Comparison of ENCODE assay signal across 11 cellular contexts in the genomic region with DNA sequence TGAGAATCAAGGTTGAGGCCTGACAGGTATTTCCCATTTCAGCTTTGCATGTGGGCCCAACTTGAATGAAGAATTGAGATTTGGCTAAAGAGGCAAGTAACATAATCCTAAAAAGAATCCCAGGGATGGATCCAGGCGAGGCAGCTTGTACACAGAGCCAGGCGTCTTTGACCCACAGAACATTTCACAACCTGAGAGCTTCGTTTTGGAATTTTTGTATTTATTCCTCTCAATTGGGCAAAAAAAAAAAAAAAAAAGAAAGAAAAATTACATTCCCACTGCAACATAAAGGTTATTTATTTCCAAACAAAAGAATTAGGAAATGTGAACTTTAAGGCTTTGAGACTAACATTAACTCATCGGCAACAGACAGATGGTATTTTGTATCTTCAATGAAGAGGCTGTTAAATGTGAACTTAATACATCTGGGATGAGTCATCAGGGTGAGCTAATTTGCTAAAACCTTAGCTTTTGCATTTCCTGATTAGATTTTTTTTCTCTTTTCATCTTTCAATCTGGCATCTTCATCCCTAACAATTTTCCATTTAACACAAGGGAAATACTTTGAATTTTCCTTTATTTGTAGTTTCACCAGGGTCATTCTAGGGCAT.
DNase-seq lines count a peak whose midpoint lies in the region; ATAC-seq, FAIRE-seq and TF ChIP-seq lines count a peak whose summit lies in the region.
"Had no signal": no experiment of that assay in that cellular context is flagged by ENCODE, and none has a peak within 500 bp of the region (broad histone marks: within the 10 kb centered on the region; RNA-seq: fewer than 3 reads in every experiment).

No MANE protein-coding gene starts in this region.

- H3K36me3 Mint-ChIP-seq in glutamatergic neuron (ENCODE audit: unreplicated experiment) = no peaks in the 10 kb centered on the region
- H3K36me3 Mint-ChIP-seq: CD8-positive, alpha-beta T cell had no signal

- no peak overlapping the region for H2BK120ac ChIP-seq in mesenchymal stem cell (ENCODE audit: low read depth, low read length)

- H3K23ac ChIP-seq in mesenchymal stem cell (ENCODE audit: low read length in 2 of 2) = no peak overlapping the region

- no peaks in the 10 kb centered on the region for H3K79me1 ChIP-seq in mesenchymal stem cell (replicated peaks; ENCODE audit: low read length, poor library complexity, severe bottlenecking)

- BruUV-seq in K562 (replicated peaks; lab: Mats Ljungman, UMichigan) = no TSS peak

- no peak overlapping the region for H3K14ac ChIP-seq in mesenchymal stem cell (ENCODE audit: low read length in 2 of 2)

- intact Hi-C loops in K562 (cut with micrococcal nuclease) = no loop called here

- no peak overlapping the region for H3K4me3 Mint-ChIP-seq in glutamatergic neuron (ENCODE audit: unreplicated experiment)
- H3K4me3 Mint-ChIP-seq: CD8-positive, alpha-beta T cell had no signal

- peaks cover 2% of the 10 kb centered on the region for H3K27me3 Mint-ChIP-seq in glutamatergic neuron (ENCODE audit: unreplicated experiment)

- H3K4me2 ChIP-seq in K562 (ENCODE audit: insufficient read depth, low read length) (no peak overlapping the region), mesenchymal stem cell (ENCODE audit: low read length, poor library complexity, severe bottlenecking) (no peak overlapping the region)

- no peak for TF ChIP-seq POLR2A in K562 (conservative IDR thresholded peaks at IDR 0.05)

- no peak overlapping the region for H4K91ac ChIP-seq in mesenchymal stem cell (ENCODE audit: low read length)

- no peaks in the 10 kb centered on the region for H3K36me3 ChIP-seq in K562 (ENCODE audit: control insufficient read depth, insufficient read depth, low read length)
- no peaks in the 10 kb centered on the region for H3K36me3 ChIP-seq in mesenchymal stem cell (ENCODE audit: control insufficient read depth in 1 of 2, insufficient read depth in 2 of 2, low read depth in 1 of 2, low read length in 2 of 2)

- WGBS in K562 (ENCODE audit: insufficient coverage, low coverage, missing lambda C conversion rate) = 26% methylated on average over 3 of the region's 4 CpGs
- 67% methylated on average over 1 of the region's 4 CpGs for WGBS in mesenchymal stem cell

- H3K9ac ChIP-seq in K562 (ENCODE audit: insufficient read depth in 1 of 2, low read depth in 2 of 2, low read length in 2 of 2) = no peak overlapping the region
- peak overlapping the region; percentile 37 for H3K9ac ChIP-seq in mesenchymal stem cell (ENCODE audit: low read length)

- DNase-seq in AG08396 (ENCODE audit: low spot score) = peak; percentile 55
- DNase-seq in HT1080 (ENCODE audit: low read depth) = peak; percentile 61
- no peak for DNase-seq in K562 (ENCODE audit: extremely low read depth in 1 of 4, low spot score in 3 of 4)
- DNase-seq in mesenchymal stem cell = peak; percentile 82
- DNase-seq in NK-92 treated with Interleukin-12 subunit alpha and Interleukin-12 subunit beta, amount 100 ng/mL, for 24 hours (lab: John Stamatoyannopoulos, UW) = no peak
- DNase-seq in stimulated activated CD4-positive, alpha-beta T cell treated with anti-CD3 and anti-CD28 coated beads, Interleukin-12 subunit alpha, Interleukin-12 subunit beta, amount 100 ng/mL, for 4 hours = no peak
- DNase-seq in glutamatergic neuron = no peak
- DNase-seq: CD8-positive, alpha-beta T cell; central memory CD4-positive, alpha-beta T cell; NCI-H1436 treated with DMSO at 0.1 percent for 48 hours had no signal

- H2BK12ac ChIP-seq in mesenchymal stem cell (ENCODE audit: low read length in 2 of 2) = no peak overlapping the region

- H3K4me3 ChIP-seq in K562 = no peak overlapping the region
- no peak overlapping the region for H3K4me3 ChIP-seq in mesenchymal stem cell (ENCODE audit: insufficient read depth in 1 of 2, low read depth in 1 of 2, low read length in 2 of 2)

- no peak overlapping the region for H3K18ac ChIP-seq in mesenchymal stem cell (ENCODE audit: low read depth in 1 of 2, low read length in 2 of 2)

- no peak overlapping the region for H3K27ac ChIP-seq in K562 (ENCODE audit: extremely low read depth, low read depth, low read length)
- H3K27ac ChIP-seq in mesenchymal stem cell (ENCODE audit: low read length, poor library complexity, severe bottlenecking) = peak overlapping the region; percentile 70

- H3K4me1 Mint-ChIP-seq in glutamatergic neuron (ENCODE audit: low read depth, unreplicated experiment) = peaks cover 13% of the 10 kb centered on the region

- H2BK15ac ChIP-seq in mesenchymal stem cell (ENCODE audit: low read depth, poor library complexity, severe bottlenecking) = no peak overlapping the region

- peak overlapping the region; percentile 88 for H2AK5ac ChIP-seq in mesenchymal stem cell (ENCODE audit: low read length, severe bottlenecking)

- no peaks in the 10 kb centered on the region for H4K20me1 ChIP-seq in K562 (replicated peaks; ENCODE audit: control insufficient read depth, insufficient read depth, low read length)

- TF ChIP-seq RAD21 in K562 (CRISPR knock-in tag; conservative IDR thresholded peaks at IDR 0.05 in 1 of 2, IDR thresholded peaks at IDR 0.05 in 1 of 2) = no peak

- no peak for TF ChIP-seq EP300 in K562 (IDR thresholded peaks at IDR 0.05; ENCODE audit: low read length)

- POLR2A ChIA-PET in K562 (lab: Yijun Ruan, JAX) = no interaction called here

- in situ Hi-C loops in K562 (cut with MboI) = no loop called here

- peak overlapping the region; percentile 79 for H2BK5ac ChIP-seq in mesenchymal stem cell (ENCODE audit: low read depth, low read length, poor library complexity, severe bottlenecking)

- no peak overlapping the region for H3K4ac ChIP-seq in mesenchymal stem cell (ENCODE audit: low read depth in 1 of 2, low read length in 2 of 2)

- ATAC-seq in K562 = no peak
- no peak for ATAC-seq in GM18870 (IDR thresholded peaks at IDR 0.05; ENCODE audit: unreplicated experiment)
- ATAC-seq: CD8-positive, alpha-beta T cell had no signal

- H3K9me3 Mint-ChIP-seq in glutamatergic neuron (ENCODE audit: unreplicated experiment) = no peaks in the 10 kb centered on the region
- H3K9me3 Mint-ChIP-seq: CD8-positive, alpha-beta T cell had no signal

- no peak for TF ChIP-seq CTCF in K562 (IDR thresholded peaks at IDR 0.05 in 2 of 3, conservative IDR thresholded peaks at IDR 0.05 in 1 of 3; ENCODE audit: insufficient read depth in 2 of 3, low read depth in 1 of 3, low read length in 3 of 3)
- no peak for TF ChIP-seq CTCF in glutamatergic neuron (IDR thresholded peaks at IDR 0.05; ENCODE audit: partially characterized antibody, unreplicated experiment)

- H3K27ac Mint-ChIP-seq in glutamatergic neuron (ENCODE audit: unreplicated experiment) = no peak overlapping the region
- H3K27ac Mint-ChIP-seq: CD8-positive, alpha-beta T cell had no signal

- CTCF ChIA-PET in K562 (lab: Yijun Ruan, JAX; ENCODE audit: low intra/inter-chr PET ratio) = no interaction called here

- no peak for FAIRE-seq in K562 (lab: Jason Lieb, UNC)

- H4K8ac ChIP-seq in mesenchymal stem cell (ENCODE audit: low read length) = no peak overlapping the region

- no peak overlapping the region for H2AFZ ChIP-seq in K562 (ENCODE audit: low read depth, low read length)
- no peak overlapping the region for H2AFZ ChIP-seq in mesenchymal stem cell (ENCODE audit: low read depth, low read length)

- H3K79me2 ChIP-seq in K562 (ENCODE audit: control insufficient read depth, insufficient read depth, low read length) = no peaks in the 10 kb centered on the region

- no peaks in the 10 kb centered on the region for H3K9me1 ChIP-seq in K562 (ENCODE audit: control insufficient read depth, insufficient read depth, low read length)

- H3K4me1 ChIP-seq in K562 (replicated peaks in 1 of 2; ENCODE audit: control insufficient read depth in 2 of 2, insufficient read depth in 2 of 2, low read length in 2 of 2) = no peaks in the 10 kb centered on the region
- no peaks in the 10 kb centered on the region for H3K4me1 ChIP-seq in mesenchymal stem cell (ENCODE audit: control insufficient read depth, insufficient read depth, low read depth, low read length)

- H3K9me3 ChIP-seq in K562 (replicated peaks; ENCODE audit: control insufficient read depth, insufficient read depth, low read depth, low read length) (no peaks in the 10 kb centered on the region), mesenchymal stem cell (ENCODE audit: control insufficient read depth, low read length) (no peaks in the 10 kb centered on the region)

- H3K27me3 ChIP-seq in K562 (ENCODE audit: control insufficient read depth in 2 of 2, insufficient read depth in 2 of 2, low read length in 2 of 2) = no peaks in the 10 kb centered on the region
- no peaks in the 10 kb centered on the region for H3K27me3 ChIP-seq in mesenchymal stem cell (ENCODE audit: control insufficient read depth in 1 of 2, insufficient read depth in 1 of 2, low read length in 2 of 2)

TF ChIP-seq in K562, 482 proteins besides CTCF, POLR2A, EP300 and RAD21:
- no peak for TF ChIP-seq TEAD2 (tag; IDR thresholded peaks at IDR 0.05)
- no peak for TF ChIP-seq U2AF2 (optimal IDR thresholded peaks at IDR 0.05; ENCODE audit: low read depth, low read length)
- peak; percentile 59 for TF ChIP-seq ATF3 (IDR thresholded peaks at IDR 0.05)
- no peak for TF ChIP-seq ATF3 (CRISPR knock-in tag; conservative IDR thresholded peaks at IDR 0.05)
- 0 out of 2 replicates have a peak, but pooled peaks have one; percentile 18 for TF ChIP-seq FOSL1 (tag; conservative IDR thresholded peaks at IDR 0.05)

Comparison
In these comparisons a context has a peak if more than half of its experiments do, and no peak if none do; other contexts are left out.
1. DNase-seq: peak in AG08396 (single experiment), HT1080 (single experiment) and mesenchymal stem cell (single experiment); none in K562 (0 of 4), NK-92 treated with Interleukin-12 subunit alpha and Interleukin-12 subunit beta, amount 100 ng/mL, for 24 hours (single experiment), stimulated activated CD4-positive, alpha-beta T cell treated with anti-CD3 and anti-CD28 coated beads, Interleukin-12 subunit alpha, Interleukin-12 subunit beta, amount 100 ng/mL, for 4 hours (single experiment) and glutamatergic neuron (single experiment).